8 cellular contexts compared by ENCODE assay signal in the genomic region with DNA sequence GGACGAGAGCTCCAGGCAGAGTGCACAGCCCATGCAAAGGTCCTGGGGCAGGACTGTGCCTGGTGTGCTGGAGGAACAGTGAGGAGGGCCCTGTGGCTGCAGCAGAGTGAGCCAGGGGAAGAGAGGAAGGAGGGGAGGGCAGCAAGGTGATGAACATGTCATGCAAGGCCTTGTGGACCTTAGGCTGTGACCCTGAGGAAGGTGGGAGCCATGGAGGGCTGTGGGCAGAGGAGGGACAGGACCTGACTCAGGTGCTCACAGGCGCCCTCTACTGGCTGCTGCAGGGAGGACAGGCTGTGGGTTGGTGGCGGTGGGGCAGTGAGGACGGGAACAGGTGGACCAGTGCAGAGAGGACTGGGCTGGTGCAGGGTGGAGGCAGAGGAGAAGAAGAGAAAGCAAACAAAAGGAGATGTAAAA.
DNase-seq lines count a peak whose midpoint lies in the region; ATAC-seq and TF ChIP-seq lines count a peak whose summit lies in the region.

No MANE protein-coding gene starts in this region.

- no peaks in the 10 kb centered on the region for H3K36me3 ChIP-seq in PC-9 (ENCODE audit: low read depth)
- H3K36me3 ChIP-seq in tibial artery: no peaks in the 10 kb centered on the region

- H3K4me1 ChIP-seq in PC-9 (replicated peaks; ENCODE audit: insufficient read depth) (peaks cover 36% of the 10 kb centered on the region), tibial artery (peaks cover 0 to 4% (median 0%) of the 10 kb centered on the region in 4 donors)

- peak; percentile 55 for DNase-seq in D341Med (ENCODE audit: low spot score)
- DNase-seq in PC-9: no peak
- DNase-seq in activated naive CD4-positive, alpha-beta T cell treated with anti-CD3 and anti-CD28 coated beads, Interleukin-2, amount 10 ng/mL, durations not matched to agents 7 days and 5 days: peak; percentile 66
- DNase-seq in mesothelial cell of epicardium (ENCODE audit: low spot score in 2 of 2, unreplicated experiment in 2 of 2): no peak
- no peak for DNase-seq in tibial artery
- no peak for DNase-seq in NCI-H2171 treated with DMSO at 0.1 percent for 48 hours (lab: John Stamatoyannopoulos, UW)
- DNase-seq in GDM1 (lab: John Stamatoyannopoulos, UW): no peak

- no peaks in the 10 kb centered on the region for H3K36me3 Mint-ChIP-seq in activated naive CD4-positive, alpha-beta T cell treated with anti-CD3 and anti-CD28 coated beads, Interleukin-2, amount 10 ng/mL, durations not matched to agents 7 days and 5 days
- no peaks in the 10 kb centered on the region for H3K36me3 Mint-ChIP-seq in mesothelial cell of epicardium

- BruUV-seq in PC-9 (replicated peaks; lab: Mats Ljungman, UMichigan): no TSS peak

- H3K79me2 ChIP-seq in PC-9 (ENCODE audit: low read depth): no peaks in the 10 kb centered on the region

- ATAC-seq in GM21526 (IDR thresholded peaks at IDR 0.05; ENCODE audit: low FRiP score, unreplicated experiment): no peak

- POLR2A ChIA-PET in PC-9 (lab: Charles Lee; ENCODE audit: unreplicated experiment): no interaction called here

- H3K4me3 Mint-ChIP-seq in activated naive CD4-positive, alpha-beta T cell treated with anti-CD3 and anti-CD28 coated beads, Interleukin-2, amount 10 ng/mL, durations not matched to agents 7 days and 5 days: no peak overlapping the region
- no peak overlapping the region for H3K4me3 Mint-ChIP-seq in mesothelial cell of epicardium

- no peaks in the 10 kb centered on the region for H3K9me3 ChIP-seq in PC-9 (ENCODE audit: insufficient read depth, low read depth)
- no peaks in the 10 kb centered on the region for H3K9me3 ChIP-seq in tibial artery

- H3K9me2 ChIP-seq in PC-9 (ENCODE audit: insufficient read depth): no peaks in the 10 kb centered on the region

- peaks cover 5% of the 10 kb centered on the region for H3K27me3 Mint-ChIP-seq in activated naive CD4-positive, alpha-beta T cell treated with anti-CD3 and anti-CD28 coated beads, Interleukin-2, amount 10 ng/mL, durations not matched to agents 7 days and 5 days
- peaks cover 3% of the 10 kb centered on the region for H3K27me3 Mint-ChIP-seq in mesothelial cell of epicardium (ENCODE audit: low read depth)

- H3K4me1 Mint-ChIP-seq in activated naive CD4-positive, alpha-beta T cell treated with anti-CD3 and anti-CD28 coated beads, Interleukin-2, amount 10 ng/mL, durations not matched to agents 7 days and 5 days: no peaks in the 10 kb centered on the region
- H3K4me1 Mint-ChIP-seq in mesothelial cell of epicardium: peaks cover 8% of the 10 kb centered on the region

- no peak overlapping the region for H3K4me2 ChIP-seq in PC-9

- H3F3A ChIP-seq in PC-9 (ENCODE audit: insufficient read depth, low read depth): peaks cover 44% of the 10 kb centered on the region

- TF ChIP-seq CTCF in PC-9 (conservative IDR thresholded peaks at IDR 0.05) (peak; percentile 67), mesothelial cell of epicardium (IDR thresholded peaks at IDR 0.05; ENCODE audit: unreplicated experiment) (peak; percentile 37), tibial artery (IDR thresholded peaks at IDR 0.05) (peak; percentile 30 to 36)

- no peaks in the 10 kb centered on the region for H4K20me1 ChIP-seq in PC-9 (ENCODE audit: insufficient read depth)

- intact Hi-C loops in PC-9 (cut with micrococcal nuclease; ENCODE audit: unreplicated experiment): loop anchor here (5.0 to 10.0 kb wide), 2 partner anchors 94 to 123 kb away; no protein-coding TSS in a partner anchor
- intact Hi-C loops in tibial artery (cut with DNase I; ENCODE audit: low total_unique reads): no loop called here

- H3K27ac ChIP-seq in PC-9: peak overlapping the region; percentile 100
- no peak overlapping the region for H3K27ac ChIP-seq in tibial artery

- no peaks in the 10 kb centered on the region for H3K9me3 Mint-ChIP-seq in activated naive CD4-positive, alpha-beta T cell treated with anti-CD3 and anti-CD28 coated beads, Interleukin-2, amount 10 ng/mL, durations not matched to agents 7 days and 5 days
- peaks cover 5% of the 10 kb centered on the region for H3K9me3 Mint-ChIP-seq in mesothelial cell of epicardium

- H3K27me3 ChIP-seq in PC-9 (ENCODE audit: insufficient read depth, low read depth): no peaks in the 10 kb centered on the region
- H3K27me3 ChIP-seq in tibial artery: no peaks in the 10 kb centered on the region

- H3K4me3 ChIP-seq in PC-9 (no peak overlapping the region), tibial artery (no peak overlapping the region)

- H3K27ac Mint-ChIP-seq in activated naive CD4-positive, alpha-beta T cell treated with anti-CD3 and anti-CD28 coated beads, Interleukin-2, amount 10 ng/mL, durations not matched to agents 7 days and 5 days: peak overlapping the region; percentile 22
- no peak overlapping the region for H3K27ac Mint-ChIP-seq in mesothelial cell of epicardium

- no peak overlapping the region for H2AFZ ChIP-seq in PC-9

- CTCF ChIA-PET in PC-9 (lab: Charles Lee): no interaction called here
- CTCF ChIA-PET in activated naive CD4-positive, alpha-beta T cell treated with anti-CD3 and anti-CD28 coated beads, Interleukin-2, amount 10 ng/mL, durations not matched to agents 7 days and 5 days (lab: Charles Lee): interaction anchor here (0.6 to 1.5 kb wide), 3 partner anchors 9 to 124 kb away, joined by 3 to 6 read pairs (median 3); no protein-coding TSS in a partner anchor

Comparison
In these comparisons a context has a peak if more than half of its experiments do, and no peak if none do; other contexts are left out.
1. DNase-seq: peak in D341Med (single experiment) and activated naive CD4-positive, alpha-beta T cell treated with anti-CD3 and anti-CD28 coated beads, Interleukin-2, amount 10 ng/mL, durations not matched to agents 7 days and 5 days (single experiment); none in PC-9 (0 of 2), mesothelial cell of epicardium (0 of 2), tibial artery (0 of 2), NCI-H2171 treated with DMSO at 0.1 percent for 48 hours (single experiment) and GDM1 (single experiment).
2. Peak in every context shown above with its lines, with median percentiles within 50 percentile points of each other: CTCF ChIP-seq.